In genomic region chr3:9346141-9346540, GRCh38 we compare ENCODE assay signal across 8 cellular contexts.
"Had no signal": no experiment of that assay in that cellular context is flagged by ENCODE, and none has a peak within 500 bp of the region (broad histone marks: within the 10 kb centered on the region; RNA-seq: fewer than 3 reads in every experiment).

No MANE protein-coding gene starts in this region.

- H3K9me3 Mint-ChIP-seq: GM23338, H9 had no signal

- H3K4me3 Mint-ChIP-seq: GM23338, H9 had no signal

- ATAC-seq: GM23338, K562 had no signal

- H2AFZ ChIP-seq: GM23338 had no signal

- DNase-seq: H9, HCEC 1CT, IMR-90 had no signal

- H3K4me3 ChIP-seq: GM23338, K562 had no signal

- FAIRE-seq: H1, H54, HTR-8/SVneo, K562 had no signal

- H3K27ac Mint-ChIP-seq: GM23338, H9 had no signal

- H3K4me2 ChIP-seq: GM23338 had no signal
